Comparison of ENCODE assay signal across 1 cellular context in the genomic region with DNA sequence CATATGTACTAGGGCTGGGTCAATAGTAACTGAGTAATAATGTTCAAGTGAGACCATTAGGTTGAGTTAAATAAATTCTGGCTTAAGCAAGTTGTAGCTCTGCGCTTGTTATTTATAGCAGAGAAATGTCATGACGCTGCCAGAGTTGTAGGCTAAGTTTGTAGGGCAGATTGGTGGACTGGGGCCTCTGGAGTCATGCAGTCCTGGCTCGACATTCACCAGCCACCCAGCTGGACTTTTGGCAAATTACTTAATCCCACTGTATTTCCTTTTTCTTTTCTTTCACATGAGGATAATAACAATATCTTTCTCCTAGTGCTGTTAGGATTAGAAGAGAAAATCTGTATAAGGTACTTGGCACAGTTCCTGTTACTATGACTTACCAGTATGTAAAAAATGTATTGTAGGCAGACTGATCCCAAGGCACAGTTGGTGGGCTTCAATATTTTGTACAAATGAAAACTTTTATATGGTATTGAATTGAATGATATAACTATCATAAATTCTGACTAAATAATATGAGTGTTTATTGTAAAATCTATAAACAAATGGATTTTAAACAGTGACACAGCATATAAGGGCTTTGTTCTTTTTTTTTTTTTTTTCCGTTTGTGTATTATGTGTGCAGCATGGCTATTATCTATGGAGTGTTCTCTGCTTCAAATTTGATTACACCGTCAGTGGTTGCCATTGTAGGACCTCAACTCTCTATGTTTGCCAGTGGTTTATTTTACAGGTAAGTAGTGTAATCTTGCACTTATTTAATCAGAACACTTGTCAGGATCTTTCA.
TF ChIP-seq lines count a peak whose summit lies in the region.

No MANE protein-coding gene starts in this region.

TF ChIP-seq in IMR-90, 13 proteins besides CTCF, POLR2A, EP300 and RAD21:
- TF ChIP-seq, protein P1, sequence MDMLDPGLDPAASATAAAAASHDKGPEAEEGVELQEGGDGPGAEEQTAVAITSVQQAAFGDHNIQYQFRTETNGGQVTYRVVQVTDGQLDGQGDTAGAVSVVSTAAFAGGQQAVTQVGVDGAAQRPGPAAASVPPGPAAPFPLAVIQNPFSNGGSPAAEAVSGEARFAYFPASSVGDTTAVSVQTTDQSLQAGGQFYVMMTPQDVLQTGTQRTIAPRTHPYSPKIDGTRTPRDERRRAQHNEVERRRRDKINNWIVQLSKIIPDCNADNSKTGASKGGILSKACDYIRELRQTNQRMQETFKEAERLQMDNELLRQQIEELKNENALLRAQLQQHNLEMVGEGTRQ (IDR thresholded peaks at IDR 0.05; ENCODE audit: low read depth, low read length): no peak
- TF ChIP-seq MXI1 (IDR thresholded peaks at IDR 0.05; ENCODE audit: borderline replicate concordance, low read depth, low read length) (no peak), BHLHE40 (IDR thresholded peaks at IDR 0.05; ENCODE audit: low read depth, low read length) (no peak), MAZ (IDR thresholded peaks at IDR 0.05; ENCODE audit: borderline replicate concordance, low read depth, low read length) (no peak), CHD1 (IDR thresholded peaks at IDR 0.05; ENCODE audit: low read depth, low read length) (no peak), MAFK (IDR thresholded peaks at IDR 0.05; ENCODE audit: low read depth, low read length) (no peak), RCOR1 (IDR thresholded peaks at IDR 0.05; ENCODE audit: insufficient replicate concordance, low read length) (no peak), CEBPB (IDR thresholded peaks at IDR 0.05; ENCODE audit: low read depth, low read length) (no peak), SMC3 (IDR thresholded peaks at IDR 0.05; ENCODE audit: low read depth, low read length) (no peak), NFE2L2 (IDR thresholded peaks at IDR 0.05; ENCODE audit: low read depth, low read length) (no peak), RFX5 (IDR thresholded peaks at IDR 0.05; ENCODE audit: low read depth, low read length) (no peak), FOS (IDR thresholded peaks at IDR 0.05; ENCODE audit: low read depth, low read length) (no peak)
- TF ChIP-seq, protein P2, sequence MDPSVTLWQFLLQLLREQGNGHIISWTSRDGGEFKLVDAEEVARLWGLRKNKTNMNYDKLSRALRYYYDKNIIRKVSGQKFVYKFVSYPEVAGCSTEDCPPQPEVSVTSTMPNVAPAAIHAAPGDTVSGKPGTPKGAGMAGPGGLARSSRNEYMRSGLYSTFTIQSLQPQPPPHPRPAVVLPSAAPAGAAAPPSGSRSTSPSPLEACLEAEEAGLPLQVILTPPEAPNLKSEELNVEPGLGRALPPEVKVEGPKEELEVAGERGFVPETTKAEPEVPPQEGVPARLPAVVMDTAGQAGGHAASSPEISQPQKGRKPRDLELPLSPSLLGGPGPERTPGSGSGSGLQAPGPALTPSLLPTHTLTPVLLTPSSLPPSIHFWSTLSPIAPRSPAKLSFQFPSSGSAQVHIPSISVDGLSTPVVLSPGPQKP (IDR thresholded peaks at IDR 0.05; ENCODE audit: borderline replicate concordance, low read depth, low read length): no peak
